Comparison of ENCODE assay signal across 8 cellular contexts in genomic region chr16:180921-181667, GRCh38. TPM values are rescaled to one million over a fixed set of nuclear protein-coding genes. Genes with fewer than 3 reads are reported as not detected.
DNase-seq lines count a peak whose midpoint lies in the region; ATAC-seq and TF ChIP-seq lines count a peak whose summit lies in the region.

No MANE protein-coding gene starts in this region.

- ATAC-seq in T-cell (replicated peaks in 1 of 4) (peak; percentile 83 to 92 (median 87)), left cardiac atrium (peak; percentile 78 to 83)
- peak; percentile 74 for ATAC-seq in activated naive CD8-positive, alpha-beta T cell treated with anti-CD3 and anti-CD28 coated beads, Interleukin-2, amount 50 U/mL, for 24 hours

- H3K9me3 ChIP-seq in uterus, result no peaks in the 10 kb centered on the region

- no peak overlapping the region for H3K27ac ChIP-seq in uterus

- H3K4me3 Mint-ChIP-seq in T-cell, result peak overlapping the region; percentile 6 to 71 (median 57)
- H3K4me3 Mint-ChIP-seq in activated naive CD8-positive, alpha-beta T cell treated with anti-CD3 and anti-CD28 coated beads, Interleukin-2, amount 50 U/mL, for 24 hours, result no peak overlapping the region

- H3K4me3 ChIP-seq in uterus, result peak overlapping the region in 1 of 2 donors; percentile 12

- no peaks in the 10 kb centered on the region for H3K9me3 Mint-ChIP-seq in T-cell
- no peaks in the 10 kb centered on the region for H3K9me3 Mint-ChIP-seq in activated naive CD8-positive, alpha-beta T cell treated with anti-CD3 and anti-CD28 coated beads, Interleukin-2, amount 50 U/mL, for 24 hours

- no peak for TF ChIP-seq POLR2A in uterus (IDR thresholded peaks at IDR 0.05)

- DNase-seq in NCI-H2081 (lab: John Stamatoyannopoulos, UW) (peak; percentile 70 to 73), NCI-H2081 treated with DMSO at 0.1 percent for 48 hours (lab: John Stamatoyannopoulos, UW) (no peak), NCI-H1092 (lab: John Stamatoyannopoulos, UW) (peak; percentile 71), T-cell (peak; percentile 61 to 88 (median 82)), left cardiac atrium (peak; percentile 78), putamen (ENCODE audit: low spot score) (peak; percentile 18), uterus (peak; percentile 53 to 67)
- DNase-seq in activated naive CD8-positive, alpha-beta T cell treated with anti-CD3 and anti-CD28 coated beads, Interleukin-2, amount 50 U/mL, for 24 hours, result peak; percentile 90

- peaks cover 0 to 15% of the 10 kb centered on the region in 2 donors for H3K4me1 ChIP-seq in uterus

- CTCF ChIA-PET in T-cell (lab: Charles Lee), result interaction anchor here (0.7 to 2.2 kb wide), 9 partner anchors 8 to 181 kb away, joined by 3 to 8 read pairs (median 3); no protein-coding TSS in a partner anchor

- intact Hi-C loops in left cardiac atrium (cut with DNase I) (loop anchor here in 1 of 2 donors (5.0 kb wide), 1 partner anchor 74 kb away; no protein-coding TSS in a partner anchor), uterus (cut with DNase I; ENCODE audit: low total_unique reads) (no loop called here)

- H3K27me3 Mint-ChIP-seq in T-cell, result peaks cover 5 to 25% of the 10 kb centered on the region in 2 donors
- H3K27me3 Mint-ChIP-seq in activated naive CD8-positive, alpha-beta T cell treated with anti-CD3 and anti-CD28 coated beads, Interleukin-2, amount 50 U/mL, for 24 hours, result peaks cover 28% of the 10 kb centered on the region

- peaks cover 0 to 15% (median 6%) of the 10 kb centered on the region in 3 donors for H3K4me1 Mint-ChIP-seq in T-cell
- peaks cover 10% of the 10 kb centered on the region for H3K4me1 Mint-ChIP-seq in activated naive CD8-positive, alpha-beta T cell treated with anti-CD3 and anti-CD28 coated beads, Interleukin-2, amount 50 U/mL, for 24 hours

- peak; percentile 77 to 91 (median 86) for TF ChIP-seq CTCF in uterus (IDR thresholded peaks at IDR 0.05)

- H3K27me3 ChIP-seq in uterus, result peaks cover 27 to 30% of the 10 kb centered on the region in 2 donors

- no peaks in the 10 kb centered on the region for H3K36me3 Mint-ChIP-seq in T-cell
- H3K36me3 Mint-ChIP-seq in activated naive CD8-positive, alpha-beta T cell treated with anti-CD3 and anti-CD28 coated beads, Interleukin-2, amount 50 U/mL, for 24 hours (ENCODE audit: low read depth), result peaks cover 3% of the 10 kb centered on the region

- no peak overlapping the region for H3K27ac Mint-ChIP-seq in T-cell
- no peak overlapping the region for H3K27ac Mint-ChIP-seq in activated naive CD8-positive, alpha-beta T cell treated with anti-CD3 and anti-CD28 coated beads, Interleukin-2, amount 50 U/mL, for 24 hours

- no peaks in the 10 kb centered on the region for H3K36me3 ChIP-seq in uterus

- POLR2A ChIA-PET in T-cell (lab: Charles Lee), result no interaction called here

RNA-seq across cellular contexts. Expression of gene HBQ1, which starts 0.8 kb away (rescaled TPM):
- not detected for total RNA-seq in T-cell
- not detected for total RNA-seq in left cardiac atrium
- 1 to 10 TPM in 1 of 4 donors, not detected in 3; 4.1 TPM for total RNA-seq in uterus

RNA-seq across cellular contexts. Expression of gene HBA1, which starts 4.6 kb away (rescaled TPM):
- total RNA-seq in T-cell (1 to 10 TPM in 3 of 5 donors, not detected in 2; 5.5 to 6.4 (median 6.0) TPM), left cardiac atrium (100 to 1,000 TPM in 1 of 2 donors, 10 to 100 TPM in 1; 62.0 to 232 TPM), uterus (100 to 1,000 TPM in 3 of 4 donors, 10 to 100 TPM in 1; 42.0 to 398 (median 263) TPM)

RNA-seq across cellular contexts. Expression of gene HBA2, which starts 8.4 kb away (rescaled TPM):
- 10 to 100 TPM in 1 of 5 donors, not detected in 4; 13.2 TPM for total RNA-seq in T-cell
- 100 to 1,000 TPM in 1 of 2 donors, 10 to 100 TPM in 1; 50.7 to 136 TPM for total RNA-seq in left cardiac atrium
- 100 to 1,000 TPM in 3 of 4 donors, 10 to 100 TPM in 1; 52.8 to 638 (median 317) TPM for total RNA-seq in uterus

RNA-seq across cellular contexts. Expression of gene HBM, which starts 15.3 kb away (rescaled TPM):
- total RNA-seq in T-cell (not detected), left cardiac atrium (not detected), uterus (1 to 10 TPM in 1 of 4 donors, not detected in 3; 1.4 TPM)

RNA-seq across cellular contexts. Expression of gene HBZ, which starts 28.6 kb away (rescaled TPM):
- total RNA-seq in T-cell (under 1 TPM in 3 of 5 donors, not detected in 2; 0.51 to 0.76 (median 0.59) TPM), left cardiac atrium (under 1 TPM in 1 of 2 donors, not detected in 1; 0.32 TPM), uterus (under 1 TPM in 1 of 4 donors, not detected in 3; 0.76 TPM)
